In the genomic region with DNA sequence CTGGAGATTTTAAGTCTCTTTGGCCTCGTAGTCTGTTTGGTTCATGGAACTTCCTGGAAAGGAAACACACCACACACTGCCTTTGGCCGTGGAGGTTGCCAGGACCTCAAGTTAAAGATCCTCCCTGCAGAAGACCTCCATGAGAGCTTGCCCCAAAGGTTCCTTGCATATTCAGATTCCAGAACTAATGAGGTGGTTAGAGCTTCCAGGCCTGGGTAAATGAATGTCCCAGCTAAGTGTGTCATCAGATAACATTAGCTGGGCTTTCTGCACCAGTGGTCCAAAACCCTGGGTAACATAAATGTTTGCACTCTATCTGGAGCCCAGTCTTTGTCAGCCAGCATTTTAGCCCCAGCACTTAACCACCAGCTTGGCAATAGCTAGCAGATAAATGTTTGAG, we compare ENCODE assay signal across 10 cellular contexts.
A peak's percentile ranks its signal among the peaks of the same experiment; 100 is the strongest.
DNase-seq lines count a peak whose midpoint lies in the region; ATAC-seq and TF ChIP-seq lines count a peak whose summit lies in the region.
"Had no signal": no experiment of that assay in that cellular context is flagged by ENCODE, and none has a peak within 500 bp of the region (broad histone marks: within the 10 kb centered on the region; RNA-seq: fewer than 3 reads in every experiment).

No MANE protein-coding gene starts in this region.

- TF ChIP-seq CTCF in activated CD8-positive, alpha-beta T cell treated with anti-CD3 and anti-CD28 coated beads for 36 hours (IDR thresholded peaks at IDR 0.05): no peak
- TF ChIP-seq CTCF in stomach (IDR thresholded peaks at IDR 0.05): no peak

- DNase-seq in activated CD4-positive, alpha-beta T cell treated with anti-CD3 and anti-CD28 coated beads, Interleukin-2, amount 10 ng/mL, durations not matched to agents 7 days and 5 days: no peak
- no peak for DNase-seq in activated CD4-positive, alpha-beta T cell treated with anti-CD3 and anti-CD28 coated beads for 4 hours
- DNase-seq in activated CD8-positive, alpha-beta T cell treated with anti-CD3 and anti-CD28 coated beads for 36 hours: no peak
- peak; percentile 41 for DNase-seq in islet precursor cell
- no peak for DNase-seq in stomach
- no peak for DNase-seq in HT-29 (ENCODE audit: low spot score)
- no peak for DNase-seq in effector memory CD8-positive, alpha-beta T cell
- DNase-seq: body of pancreas, NCI-H1417 had no signal

- H3K27ac ChIP-seq in stomach: peak overlapping the region; percentile 22 to 81 (median 72)

- H3K27me3 ChIP-seq in stomach: no peaks in the 10 kb centered on the region
- H3K27me3 ChIP-seq: body of pancreas had no signal

- H3K36me3 Mint-ChIP-seq in activated CD4-positive, alpha-beta T cell treated with anti-CD3 and anti-CD28 coated beads, Interleukin-2, amount 10 ng/mL, durations not matched to agents 7 days and 5 days (ENCODE audit: low read depth): peaks cover 62% of the 10 kb centered on the region
- H3K36me3 Mint-ChIP-seq in activated CD8-positive, alpha-beta T cell treated with anti-CD3 and anti-CD28 coated beads for 36 hours (ENCODE audit: low read depth): peaks cover 31% of the 10 kb centered on the region
- peaks cover 26% of the 10 kb centered on the region for H3K36me3 Mint-ChIP-seq in effector memory CD8-positive, alpha-beta T cell (ENCODE audit: insufficient read depth)

- H3K4me3 ChIP-seq in stomach: no peak overlapping the region
- H3K4me3 ChIP-seq: body of pancreas had no signal

- peaks cover 75 to 100% (median 95%) of the 10 kb centered on the region in 4 donors for H3K4me1 ChIP-seq in stomach

- H3K9me3 ChIP-seq in stomach: no peaks in the 10 kb centered on the region
- H3K9me3 ChIP-seq: body of pancreas had no signal

- no peak for TF ChIP-seq POLR2A in stomach (IDR thresholded peaks at IDR 0.05)

- H3K27me3 Mint-ChIP-seq in activated CD4-positive, alpha-beta T cell treated with anti-CD3 and anti-CD28 coated beads, Interleukin-2, amount 10 ng/mL, durations not matched to agents 7 days and 5 days: no peaks in the 10 kb centered on the region
- H3K27me3 Mint-ChIP-seq in activated CD8-positive, alpha-beta T cell treated with anti-CD3 and anti-CD28 coated beads for 36 hours: no peaks in the 10 kb centered on the region
- H3K27me3 Mint-ChIP-seq in effector memory CD8-positive, alpha-beta T cell: no peaks in the 10 kb centered on the region

- no peak for ATAC-seq in activated CD8-positive, alpha-beta T cell treated with anti-CD3 and anti-CD28 coated beads for 36 hours
- no peak for ATAC-seq in GM21381 (IDR thresholded peaks at IDR 0.05; ENCODE audit: unreplicated experiment)
- no peak for ATAC-seq in effector memory CD8-positive, alpha-beta T cell (replicated peaks)
- ATAC-seq: body of pancreas had no signal

- peak overlapping the region; percentile 72 for H3K27ac Mint-ChIP-seq in activated CD4-positive, alpha-beta T cell treated with anti-CD3 and anti-CD28 coated beads, Interleukin-2, amount 10 ng/mL, durations not matched to agents 7 days and 5 days
- H3K27ac Mint-ChIP-seq in activated CD8-positive, alpha-beta T cell treated with anti-CD3 and anti-CD28 coated beads for 36 hours: peak overlapping the region; percentile 87
- peak overlapping the region in 1 of 2 donors; percentile 86 for H3K27ac Mint-ChIP-seq in effector memory CD8-positive, alpha-beta T cell

- POLR2A ChIA-PET in activated CD4-positive, alpha-beta T cell treated with anti-CD3 and anti-CD28 coated beads, Interleukin-2, amount 10 ng/mL, durations not matched to agents 7 days and 5 days (lab: Charles Lee): no interaction called here
- POLR2A ChIA-PET in activated CD8-positive, alpha-beta T cell treated with anti-CD3 and anti-CD28 coated beads for 36 hours (lab: Charles Lee): interaction anchor here (0.6 to 1.3 kb wide), 7 partner anchors 20 to 51 kb away, joined by 3 to 4 read pairs (median 3); no protein-coding TSS in a partner anchor

- peaks cover 0 to 17% (median 11%) of the 10 kb centered on the region in 4 donors for H3K36me3 ChIP-seq in stomach

- CTCF ChIA-PET in activated CD4-positive, alpha-beta T cell treated with anti-CD3 and anti-CD28 coated beads, Interleukin-2, amount 10 ng/mL, durations not matched to agents 7 days and 5 days (lab: Charles Lee): interaction anchor here (1.0 to 2.5 kb wide), 2 partner anchors 15 to 39 kb away, joined by 3 to 6 read pairs; no protein-coding TSS in a partner anchor
- CTCF ChIA-PET in activated CD8-positive, alpha-beta T cell treated with anti-CD3 and anti-CD28 coated beads for 36 hours (lab: Charles Lee): interaction anchor here (1.1 to 3.3 kb wide), 4 partner anchors 9 to 39 kb away, joined by 3 to 12 read pairs (median 6); no protein-coding TSS in a partner anchor

- H3K4me1 Mint-ChIP-seq in activated CD4-positive, alpha-beta T cell treated with anti-CD3 and anti-CD28 coated beads, Interleukin-2, amount 10 ng/mL, durations not matched to agents 7 days and 5 days: peaks cover 98% of the 10 kb centered on the region
- peaks cover 99% of the 10 kb centered on the region for H3K4me1 Mint-ChIP-seq in activated CD8-positive, alpha-beta T cell treated with anti-CD3 and anti-CD28 coated beads for 36 hours (ENCODE audit: low read depth)
- peaks cover 64 to 77% of the 10 kb centered on the region in 2 donors for H3K4me1 Mint-ChIP-seq in effector memory CD8-positive, alpha-beta T cell (ENCODE audit: low read depth in 2 of 2)

- WGBS in stomach, 5 donors: 11 to 31% (median 21%) methylated on average over 2 of the region's 2 CpGs

- H3K4me3 Mint-ChIP-seq in activated CD4-positive, alpha-beta T cell treated with anti-CD3 and anti-CD28 coated beads, Interleukin-2, amount 10 ng/mL, durations not matched to agents 7 days and 5 days: no peak overlapping the region
- no peak overlapping the region for H3K4me3 Mint-ChIP-seq in activated CD8-positive, alpha-beta T cell treated with anti-CD3 and anti-CD28 coated beads for 36 hours
- H3K4me3 Mint-ChIP-seq in effector memory CD8-positive, alpha-beta T cell: peak overlapping the region in 1 of 2 donors; percentile 25

- intact Hi-C loops in activated CD8-positive, alpha-beta T cell treated with anti-CD3 and anti-CD28 coated beads for 36 hours (cut with micrococcal nuclease): no loop called here
- intact Hi-C loops in stomach (cut with DNase I; ENCODE audit: low total_unique reads): no loop called here

- TF ChIP-seq EP300 in stomach (IDR thresholded peaks at IDR 0.05): no peak

- H3K9me3 Mint-ChIP-seq in activated CD4-positive, alpha-beta T cell treated with anti-CD3 and anti-CD28 coated beads, Interleukin-2, amount 10 ng/mL, durations not matched to agents 7 days and 5 days: no peaks in the 10 kb centered on the region
- no peaks in the 10 kb centered on the region for H3K9me3 Mint-ChIP-seq in activated CD8-positive, alpha-beta T cell treated with anti-CD3 and anti-CD28 coated beads for 36 hours
- H3K9me3 Mint-ChIP-seq in effector memory CD8-positive, alpha-beta T cell: no peaks in the 10 kb centered on the region
